Comparison of ENCODE assay signal across 33 cellular contexts in the genomic region with DNA sequence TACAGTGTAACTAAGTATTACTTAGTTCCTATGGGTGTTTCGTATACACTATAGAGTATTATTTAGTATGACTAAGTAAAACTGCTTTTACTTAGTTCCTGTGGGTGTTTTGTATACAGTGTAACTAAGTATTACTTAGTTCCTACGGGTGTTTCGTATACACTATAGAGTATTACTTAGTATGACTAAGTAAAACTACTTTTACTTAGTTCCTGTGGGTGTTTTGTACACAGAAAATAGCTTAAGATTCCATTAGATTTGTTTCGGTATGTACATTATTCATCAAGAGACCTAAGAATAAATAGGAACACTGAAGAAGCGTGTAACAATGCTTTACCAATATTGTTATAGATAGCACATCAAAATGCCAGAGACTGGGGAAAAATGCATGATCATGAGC. TPM values are rescaled to one million over a fixed set of nuclear protein-coding genes. Genes with fewer than 3 reads are reported as not detected.
A peak's percentile ranks its signal among the peaks of the same experiment; 100 is the strongest.
DNase-seq lines count a peak whose midpoint lies in the region; ATAC-seq, FAIRE-seq and TF ChIP-seq lines count a peak whose summit lies in the region.
"Had no signal": no experiment of that assay in that cellular context is flagged by ENCODE, and none has a peak within 500 bp of the region (broad histone marks: within the 10 kb centered on the region; RNA-seq: fewer than 3 reads in every experiment).

No MANE protein-coding gene starts in this region.

- H3K36me3 ChIP-seq in OCI-LY1 (ENCODE audit: insufficient read depth, low read length) (peaks cover 33% of the 10 kb centered on the region; the same call in 1 of the 2 replicates), GM12878 (ENCODE audit: control insufficient read depth in 2 of 2, insufficient read depth in 2 of 2, low read length in 1 of 2) (peaks cover 0 to 2% of the 10 kb centered on the region in 2 experiments; a peak in 2 of 4 replicates)
- H3K36me3 ChIP-seq: BLaER1 treated with 17β-estradiol and CSF1 and Interleukin-3, amounts not matched to agents 10 nM and 100 nM; colonic mucosa; upper lobe of right lung had no signal

- H3K36me3 Mint-ChIP-seq in activated T-helper 1 cell treated with anti-CD3 and anti-CD28 coated beads, Interleukin-12 subunit alpha, Interleukin-12 subunit beta, Interleukin-2, Interleukin-4 antibody, amounts not matched to agents 30 ng/mL and 10 ng/mL and 1 ng/mL, durations not matched to agents 14 hours and 24 hours and 36 hours (ENCODE audit: low read depth): no peaks in the 10 kb centered on the region
- H3K36me3 Mint-ChIP-seq: activated CD8-positive, alpha-beta memory T cell treated with anti-CD3 and anti-CD28 coated beads, Interleukin-2, amount 10 ng/mL, durations not matched to agents 7 days and 5 days; immature natural killer cell had no signal

- RAD21 ChIA-PET in GM12878 (lab: Charles Lee; ENCODE audit: unreplicated experiment): interaction anchor here (0.6 to 2.0 kb wide), 11 partner anchors 9 to 198 kb away, joined by 3 to 11 read pairs (median 5); a partner anchor contains a TSS

- POLR2A ChIA-PET in GM12878 (lab: Charles Lee): interaction anchor here (0.6 to 1.8 kb wide), 8 partner anchors 9 to 150 kb away, joined by 3 to 9 read pairs (median 4); no protein-coding TSS in a partner anchor

- H3K4me3 Mint-ChIP-seq in activated T-helper 1 cell treated with anti-CD3 and anti-CD28 coated beads, Interleukin-12 subunit alpha, Interleukin-12 subunit beta, Interleukin-2, Interleukin-4 antibody, amounts not matched to agents 30 ng/mL and 10 ng/mL and 1 ng/mL, durations not matched to agents 14 hours and 24 hours and 36 hours: no peak overlapping the region
- H3K4me3 Mint-ChIP-seq: activated CD4-positive, alpha-beta T cell treated with anti-CD3 and anti-CD28 coated beads, Interleukin-2, amount 10 ng/mL, durations not matched to agents 7 days and 5 days; activated CD8-positive, alpha-beta memory T cell treated with anti-CD3 and anti-CD28 coated beads, Interleukin-2, amount 10 ng/mL, durations not matched to agents 7 days and 5 days; immature natural killer cell; nephron had no signal

- peaks cover 78% of the 10 kb centered on the region for H3K79me2 ChIP-seq in OCI-LY1 (ENCODE audit: insufficient read depth, low read length)
- peaks cover 81% of the 10 kb centered on the region for H3K79me2 ChIP-seq in GM12878 (ENCODE audit: control insufficient read depth, insufficient read depth, low read length)

- peak; percentile 54 for ATAC-seq in HG02798 (IDR thresholded peaks at IDR 0.05; ENCODE audit: poor library complexity, unreplicated experiment)
- ATAC-seq in GM12878: peak; percentile 74
- no peak for ATAC-seq in GM19452 (IDR thresholded peaks at IDR 0.05; ENCODE audit: unreplicated experiment)
- ATAC-seq in sciatic nerve: no peak
- ATAC-seq in HG03378 (IDR thresholded peaks at IDR 0.05; ENCODE audit: unreplicated experiment): no peak
- ATAC-seq: activated CD8-positive, alpha-beta memory T cell treated with anti-CD3 and anti-CD28 coated beads, Interleukin-2, amount 10 ng/mL, durations not matched to agents 7 days and 5 days; left cardiac atrium; upper lobe of right lung had no signal

- peaks cover 26% of the 10 kb centered on the region for H3K4me1 ChIP-seq in OCI-LY1 (ENCODE audit: insufficient read depth, low read length, severe bottlenecking)
- peaks cover 17% of the 10 kb centered on the region for H3K4me1 ChIP-seq in GM12878 (ENCODE audit: control insufficient read depth, insufficient read depth, low read length)
- H3K4me1 ChIP-seq: colonic mucosa, SJCRH30, upper lobe of right lung had no signal

- SMC1A ChIA-PET in GM12878 (lab: Charles Lee; ENCODE audit: uncharacterized antibody, unreplicated experiment): interaction anchor here (0.8 to 6.3 kb wide), 11 partner anchors 9 to 87 kb away, joined by 3 to 53 read pairs (median 7); no protein-coding TSS in a partner anchor

- peak in 1 of 2 experiments; percentile 70; a peak in 1 of 4 replicates for TF ChIP-seq EP300 in GM12878 (IDR thresholded peaks at IDR 0.05; ENCODE audit: borderline replicate concordance in 1 of 2, control insufficient read depth in 1 of 2, low read depth in 2 of 2, low read length in 2 of 2)

- peak overlapping the region; percentile 14; the same call in 1 of the 2 replicates for H3K9ac ChIP-seq in OCI-LY1 (ENCODE audit: low read length)
- no peak overlapping the region for H3K9ac ChIP-seq in GM12878 (ENCODE audit: control insufficient read depth, insufficient read depth, low read length)
- H3K9ac ChIP-seq: BLaER1 treated with 17β-estradiol and CSF1 and Interleukin-3, amounts not matched to agents 10 nM and 100 nM; KMS-11 had no signal

- peaks cover 24% of the 10 kb centered on the region for H3K27me3 Mint-ChIP-seq in activated T-helper 1 cell treated with anti-CD3 and anti-CD28 coated beads, Interleukin-12 subunit alpha, Interleukin-12 subunit beta, Interleukin-2, Interleukin-4 antibody, amounts not matched to agents 30 ng/mL and 10 ng/mL and 1 ng/mL, durations not matched to agents 14 hours and 24 hours and 36 hours (ENCODE audit: insufficient read depth)

- H3K4me2 ChIP-seq in OCI-LY1 (ENCODE audit: low read length) (peak overlapping the region; percentile 36; the same call in 1 of the 2 replicates), GM12878 (ENCODE audit: control insufficient read depth, insufficient read depth) (no peak overlapping the region)
- H3K4me2 ChIP-seq: KMS-11 had no signal

- TF ChIP-seq CTCF in OCI-LY1 (IDR thresholded peaks at IDR 0.05; ENCODE audit: low read length) (no peak), GM12878 (IDR thresholded peaks at IDR 0.05 in 2 of 3, conservative IDR thresholded peaks at IDR 0.05 in 1 of 3; ENCODE audit: control insufficient read depth in 2 of 3, extremely low read depth in 1 of 3, insufficient read depth in 1 of 3, low read depth in 3 of 3, low read length in 3 of 3) (no peak)

- H3K9me3 ChIP-seq in OCI-LY1 (ENCODE audit: low read length): no peaks in the 10 kb centered on the region
- H3K9me3 ChIP-seq in GM12878 (replicated peaks; ENCODE audit: control insufficient read depth, insufficient read depth, low read length): no peaks in the 10 kb centered on the region; the same call in 2 of the 3 replicates
- H3K9me3 ChIP-seq: BLaER1 treated with 17β-estradiol and CSF1 and Interleukin-3, amounts not matched to agents 10 nM and 100 nM; colonic mucosa; MG63; SJCRH30; upper lobe of right lung had no signal

- H2AFZ ChIP-seq in OCI-LY1 (ENCODE audit: low read length) (no peak overlapping the region), GM12878 (ENCODE audit: control insufficient read depth, low read depth, low read length) (no peak overlapping the region)

- H3K27ac ChIP-seq in OCI-LY1 (ENCODE audit: low read depth, low read length, poor library complexity, severe bottlenecking): peak overlapping the region; percentile 23
- no peak overlapping the region; the same call in 1 of the 2 replicates for H3K27ac ChIP-seq in GM12878 (ENCODE audit: control insufficient read depth, insufficient read depth)
- H3K27ac ChIP-seq: colonic mucosa, epithelial cell of prostate, KMS-11, SJCRH30, upper lobe of right lung, VCaP had no signal

- H3K9me2 ChIP-seq in OCI-LY1 (ENCODE audit: low read depth, low read length): no peaks in the 10 kb centered on the region

- peak; percentile 90 for FAIRE-seq in G401.6 (lab: Jason Lieb, UNC)
- FAIRE-seq in GM12878 (lab: Jason Lieb, UNC): no peak

- no peak for TF ChIP-seq POLR2A in GM12878 (IDR thresholded peaks at IDR 0.05; ENCODE audit: low read depth, low read length)

- no peaks in the 10 kb centered on the region for H4K20me1 ChIP-seq in OCI-LY1 (ENCODE audit: insufficient read depth, low read length)
- H4K20me1 ChIP-seq in GM12878 (ENCODE audit: control insufficient read depth, insufficient read depth): no peaks in the 10 kb centered on the region
- H4K20me1 ChIP-seq: BLaER1 treated with 17β-estradiol and CSF1 and Interleukin-3, amounts not matched to agents 10 nM and 100 nM had no signal

- H3K9me3 Mint-ChIP-seq in activated T-helper 1 cell treated with anti-CD3 and anti-CD28 coated beads, Interleukin-12 subunit alpha, Interleukin-12 subunit beta, Interleukin-2, Interleukin-4 antibody, amounts not matched to agents 30 ng/mL and 10 ng/mL and 1 ng/mL, durations not matched to agents 14 hours and 24 hours and 36 hours: no peaks in the 10 kb centered on the region
- H3K9me3 Mint-ChIP-seq: activated CD4-positive, alpha-beta T cell treated with anti-CD3 and anti-CD28 coated beads, Interleukin-2, amount 10 ng/mL, durations not matched to agents 7 days and 5 days; immature natural killer cell; nephron had no signal

- H3K4me1 Mint-ChIP-seq in activated T-helper 1 cell treated with anti-CD3 and anti-CD28 coated beads, Interleukin-12 subunit alpha, Interleukin-12 subunit beta, Interleukin-2, Interleukin-4 antibody, amounts not matched to agents 30 ng/mL and 10 ng/mL and 1 ng/mL, durations not matched to agents 14 hours and 24 hours and 36 hours (ENCODE audit: low read depth): peaks cover 2% of the 10 kb centered on the region
- H3K4me1 Mint-ChIP-seq: activated CD4-positive, alpha-beta T cell treated with anti-CD3 and anti-CD28 coated beads, Interleukin-2, amount 10 ng/mL, durations not matched to agents 7 days and 5 days; activated CD8-positive, alpha-beta memory T cell treated with anti-CD3 and anti-CD28 coated beads, Interleukin-2, amount 10 ng/mL, durations not matched to agents 7 days and 5 days; immature natural killer cell; nephron had no signal

- no peak for DNase-seq in GM12878 (ENCODE audit: low read depth, low spot score)
- no peak for DNase-seq in activated T-helper 1 cell treated with anti-CD3 and anti-CD28 coated beads, Interleukin-12 subunit alpha, Interleukin-12 subunit beta, Interleukin-2, Interleukin-4 antibody, amounts not matched to agents 30 ng/mL and 10 ng/mL and 1 ng/mL, durations not matched to agents 14 hours and 24 hours and 36 hours (ENCODE audit: low spot score)
- DNase-seq in sciatic nerve (ENCODE audit: low spot score): no peak
- DNase-seq: activated CD4-positive, alpha-beta T cell treated with anti-CD3 and anti-CD28 coated beads, Interleukin-2, amount 10 ng/mL, durations not matched to agents 7 days and 5 days; activated CD8-positive, alpha-beta memory T cell treated with anti-CD3 and anti-CD28 coated beads, Interleukin-2, amount 10 ng/mL, durations not matched to agents 7 days and 5 days; activated naive CD4-positive, alpha-beta T cell treated with Interleukin-2 at 50 U/mL for 16 hours; activated T-cell treated with anti-CD3 and anti-CD28 coated beads, Interleukin-2, amount 50 U/mL, for 48 hours; colonic mucosa; COR-L47; effector CD8-positive, alpha-beta T cell; GOT3; immature natural killer cell; left cardiac atrium; MG63; NCI-H1417; NCI-H2081; NCI-H226; NCI-H69; SJCRH30; stimulated activated naive CD4-positive, alpha-beta T cell treated with Interleukin-2 at 50 U/mL for 16 hours; T1000; upper lobe of right lung had no signal

- CTCF ChIA-PET in GM12878 (lab: Yijun Ruan, JAX): interaction anchor here (0.7 to 2.0 kb wide), 11 partner anchors 11 to 155 kb away, joined by 3 to 7 read pairs (median 5); no protein-coding TSS in a partner anchor

- no peak overlapping the region for H3K27ac Mint-ChIP-seq in activated T-helper 1 cell treated with anti-CD3 and anti-CD28 coated beads, Interleukin-12 subunit alpha, Interleukin-12 subunit beta, Interleukin-2, Interleukin-4 antibody, amounts not matched to agents 30 ng/mL and 10 ng/mL and 1 ng/mL, durations not matched to agents 14 hours and 24 hours and 36 hours
- H3K27ac Mint-ChIP-seq: activated CD4-positive, alpha-beta T cell treated with anti-CD3 and anti-CD28 coated beads, Interleukin-2, amount 10 ng/mL, durations not matched to agents 7 days and 5 days; activated CD8-positive, alpha-beta memory T cell treated with anti-CD3 and anti-CD28 coated beads, Interleukin-2, amount 10 ng/mL, durations not matched to agents 7 days and 5 days; immature natural killer cell; nephron had no signal

- H3K4me3 ChIP-seq in OCI-LY1 (ENCODE audit: low read depth, low read length, poor library complexity, severe bottlenecking) (no peak overlapping the region), GM12878 (no peak overlapping the region)
- H3K4me3 ChIP-seq: BLaER1 treated with 17β-estradiol and CSF1 and Interleukin-3, amounts not matched to agents 10 nM and 100 nM; colonic mucosa; lung; MG63; SJCRH30; upper lobe of right lung had no signal

- H3F3A ChIP-seq in OCI-LY1 (ENCODE audit: insufficient read depth, low read length): no peaks in the 10 kb centered on the region

- in situ Hi-C loops in GM12878 (cut with MboI): no loop called here

- WGBS in GM12878 (ENCODE audit: insufficient coverage, insufficient replicate concordance, low lambda C conversion rate, missing lambda C conversion rate): 6% methylated on average over 5 of the region's 5 CpGs

- no TSS peak for BruUV-seq in GM12878 (replicated peaks; lab: Mats Ljungman, UMichigan)

- no peak for TF ChIP-seq RAD21 in GM12878 (IDR thresholded peaks at IDR 0.05; ENCODE audit: insufficient read depth, low read depth, low read length)

- H3K27me3 ChIP-seq in OCI-LY1 (ENCODE audit: insufficient read depth, low read length): no peaks in the 10 kb centered on the region
- H3K27me3 ChIP-seq in GM12878 (replicated peaks in 1 of 2; ENCODE audit: control insufficient read depth in 2 of 2, insufficient read depth in 2 of 2, low read length in 1 of 2): no peaks in the 10 kb centered on the region
- H3K27me3 ChIP-seq: BLaER1 treated with 17β-estradiol and CSF1 and Interleukin-3, amounts not matched to agents 10 nM and 100 nM; MG63; SJCRH30; upper lobe of right lung had no signal

- intact Hi-C loops in GM12878 (cut with micrococcal nuclease; ENCODE audit: unreplicated experiment): no loop called here
- intact Hi-C loops in activated T-helper 1 cell treated with anti-CD3 and anti-CD28 coated beads, Interleukin-12 subunit alpha, Interleukin-12 subunit beta, Interleukin-2, Interleukin-4 antibody, amounts not matched to agents 30 ng/mL and 10 ng/mL and 1 ng/mL, durations not matched to agents 14 hours and 24 hours and 36 hours (cut with micrococcal nuclease): no loop called here
- intact Hi-C loops in sciatic nerve (cut with DNase I): no loop called here

RNA-seq across cellular contexts. Expression of a gene that starts 25.0 kb away (rescaled TPM):
- total RNA-seq in GM12878 (2013; cell fraction: nucleolus; rRNA removed): 193 and 204 TPM in 2 replicates
- total RNA-seq in GM12878 (2014; rRNA removed) (30.8 and 38.9 TPM in 2 replicates), GM12878 (2014; rRNA removed; fragmentation: Illumina TruSeq; extraction: Trizol) (56.8 and 62.3 TPM in 2 replicates), GM12878 (2021) (48.5 and 49.7 TPM in 2 replicates), sciatic nerve (2.0 TPM)
- 12.8 TPM for polyA plus RNA-seq in GM12878 (2011; ENCODE audit: low read depth)
- polyA plus RNA-seq in GM12878 (2011; rRNA removed) (43.3 and 63.1 TPM in 2 replicates), GM12878 (2014; fragmentation: Illumina TruSeq; extraction: Trizol) (61.2 and 76.6 TPM in 2 replicates), GM12878 (2014; fragmentation: Nextera tagmentation; extraction: Ambion mirVana) (1 to 10 TPM; 4.6 to 4.7 TPM), GM12878 (2014; rRNA removed) (41.4 and 43.1 TPM in 2 replicates), GM12878 (2016; fragmentation: Nextera tagmentation; extraction: Ambion mirVana) (10 to 100 TPM; 15.0 to 16.0 TPM)
- polyA plus RNA-seq in GM12878 (2011; cell fraction: cytosol; rRNA removed): 31.7 and 32.1 TPM in 2 replicates
- polyA plus RNA-seq in GM12878 (2011; cell fraction: nucleus; rRNA removed): 35.0 and 45.2 TPM in 2 replicates
- polyA plus RNA-seq in GM12878 (2012): 23.1 and 32.9 TPM in 2 replicates
- 42.1 and 55.8 TPM in 2 replicates for polyA minus RNA-seq in GM12878 (2011; rRNA and poly(A)+ RNA removed)
- polyA minus RNA-seq in GM12878 (2011; cell fraction: cytosol; rRNA and poly(A)+ RNA removed): 22.2 and 26.1 TPM in 2 replicates
- 25.8 and 44.7 TPM in 2 replicates for polyA minus RNA-seq in GM12878 (2011; cell fraction: nucleus; rRNA and poly(A)+ RNA removed)
- 2.5 and 2.7 TPM in 2 replicates for total RNA-seq in activated T-helper 1 cell treated with anti-CD3 and anti-CD28 coated beads, Interleukin-12 subunit alpha, Interleukin-12 subunit beta, Interleukin-2, Interleukin-4 antibody, amounts not matched to agents 30 ng/mL and 10 ng/mL and 1 ng/mL, durations not matched to agents 14 hours and 24 hours and 36 hours

Comparison
In these comparisons a context has a peak if more than half of its experiments do, and no peak if none do; other contexts are left out.
1. ATAC-seq: peak in HG02798 (single experiment) and GM12878 (single experiment); none in GM19452 (single experiment), sciatic nerve (single experiment) and HG03378 (single experiment).